19 cellular contexts compared by ENCODE assay signal in genomic region chr15:39434126-39434525, GRCh38.
"Had no signal": no experiment of that assay in that cellular context is flagged by ENCODE, and none has a peak within 500 bp of the region (broad histone marks: within the 10 kb centered on the region; RNA-seq: fewer than 3 reads in every experiment).

No MANE protein-coding gene starts in this region.

- DNase-seq: activated CD4-positive, alpha-beta T cell treated with anti-CD3 and anti-CD28 coated beads, Interleukin-2, amount 50 U/mL, for 48 hours; activated CD4-positive, CD25-positive, alpha-beta regulatory T cell treated with anti-CD3 and anti-CD28 coated beads, Interleukin-2, amount 50 U/mL, for 72 hours; activated CD8-positive, alpha-beta memory T cell treated with anti-CD3 and anti-CD28 coated beads, Interleukin-2, amount 10 ng/mL, durations not matched to agents 7 days and 5 days; activated effector memory CD4-positive, alpha-beta T cell treated with anti-CD3 and anti-CD28 coated beads, Interleukin-2, amount 50 U/mL, for 16 hours; activated T-cell treated with anti-CD3 and anti-CD28 coated beads, Interleukin-2, amount 50 U/mL, for 24 hours; amygdala; hypothalamus; stimulated activated CD4-positive, alpha-beta T cell treated with anti-CD3 and anti-CD28 coated beads, Interleukin-1b, Interleukin-23, amount 100 ng/mL, for 48 hours; substantia nigra; SW 1271; T-helper 9 cell; upper lobe of left lung had no signal

- ATAC-seq: activated CD8-positive, alpha-beta memory T cell treated with anti-CD3 and anti-CD28 coated beads, Interleukin-2, amount 10 ng/mL, durations not matched to agents 7 days and 5 days; activated naive CD4-positive, alpha-beta T cell treated with anti-CD3 and anti-CD28 coated beads, Interleukin-2, amount 50 U/mL, for 72 hours; natural killer cell treated with Interleukin-12 subunit alpha and Interleukin-12 subunit beta and Interleukin-15 and Interleukin-18, amount 100 ng/mL, for 72 hours; stimulated activated memory B cell treated with anti-CD40 and anti-IgM and Interleukin-4, amounts not matched to agents 10 μg/mL and 1 μg/mL and 100 μg/mL, for 72 hours had no signal

- H3K9me3 ChIP-seq: breast epithelium, SJSA1, upper lobe of left lung had no signal

- H3K4me1 ChIP-seq: breast epithelium had no signal

- H3K36me3 ChIP-seq: breast epithelium, SJSA1, upper lobe of left lung had no signal

- H3K27ac ChIP-seq: SJSA1 had no signal

- H3K4me3 ChIP-seq: breast epithelium, lung, SJSA1, smooth muscle cell, upper lobe of left lung had no signal

- H3K27me3 ChIP-seq: breast epithelium, SJSA1, upper lobe of left lung had no signal
